In the genomic region with DNA sequence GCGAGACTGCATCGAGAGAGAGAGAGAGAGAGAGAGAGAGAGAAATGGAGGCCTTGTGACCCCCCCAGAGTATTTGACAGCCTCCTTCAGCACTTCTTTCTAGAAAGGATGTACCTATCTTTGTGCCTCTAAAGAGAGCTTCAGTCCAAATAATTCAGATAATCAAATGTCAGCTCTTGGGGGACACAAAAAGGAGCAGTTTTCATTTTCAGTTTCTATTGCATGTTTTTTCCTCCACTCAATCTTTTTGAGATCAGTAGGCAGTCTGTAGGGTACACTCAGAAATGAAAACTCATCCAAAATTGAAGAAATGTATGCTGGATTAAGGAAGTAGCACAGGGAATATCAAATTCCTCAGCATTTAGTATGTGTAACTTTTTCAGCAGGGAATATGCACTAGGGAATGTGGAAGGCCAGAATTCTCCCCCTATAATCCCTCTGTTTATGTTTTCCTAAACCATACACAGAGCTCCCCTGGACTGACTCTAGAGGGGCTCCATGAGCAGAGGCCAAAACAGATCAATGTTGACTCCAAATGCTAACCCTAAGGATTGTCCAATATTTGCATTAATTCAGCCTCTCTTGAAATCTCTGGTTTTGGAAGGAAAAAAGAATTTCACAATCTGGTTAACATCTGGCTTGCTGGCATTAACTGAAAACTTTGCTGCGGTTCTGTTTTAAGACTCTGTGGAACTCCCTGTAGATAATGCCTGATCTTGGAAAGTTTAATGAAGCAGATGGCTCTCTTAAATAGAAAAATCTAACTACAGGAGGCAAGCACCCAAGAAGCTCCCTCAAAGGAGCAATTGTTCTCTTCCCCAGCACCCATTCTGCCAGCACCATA, we compare ENCODE assay signal across 17 cellular contexts.
DNase-seq lines count a peak whose midpoint lies in the region; ATAC-seq and TF ChIP-seq lines count a peak whose summit lies in the region.
"Had no signal": no experiment of that assay in that cellular context is flagged by ENCODE, and none has a peak within 500 bp of the region (broad histone marks: within the 10 kb centered on the region; RNA-seq: fewer than 3 reads in every experiment).

No MANE protein-coding gene starts in this region.

- no peaks in the 10 kb centered on the region for H3K4me1 ChIP-seq in right atrium auricular region
- H3K4me1 ChIP-seq: body of pancreas, right lobe of liver had no signal

- H3K27ac Mint-ChIP-seq in activated CD8-positive, alpha-beta T cell treated with anti-CD3 and anti-CD28 coated beads for 36 hours: no peak overlapping the region
- H3K27ac Mint-ChIP-seq in activated CD4-positive, alpha-beta memory T cell treated with anti-CD3 and anti-CD28 coated beads for 36 hours: no peak overlapping the region
- H3K27ac Mint-ChIP-seq: CD4-positive, alpha-beta T cell had no signal

- no peaks in the 10 kb centered on the region for H3K36me3 Mint-ChIP-seq in activated CD8-positive, alpha-beta T cell treated with anti-CD3 and anti-CD28 coated beads for 36 hours (ENCODE audit: low read depth)
- H3K36me3 Mint-ChIP-seq in activated CD4-positive, alpha-beta memory T cell treated with anti-CD3 and anti-CD28 coated beads for 36 hours: no peaks in the 10 kb centered on the region

- H3K27me3 Mint-ChIP-seq in activated CD8-positive, alpha-beta T cell treated with anti-CD3 and anti-CD28 coated beads for 36 hours: peaks cover 20% of the 10 kb centered on the region
- peaks cover 13% of the 10 kb centered on the region for H3K27me3 Mint-ChIP-seq in activated CD4-positive, alpha-beta memory T cell treated with anti-CD3 and anti-CD28 coated beads for 36 hours

- intact Hi-C loops in Right ventricle myocardium inferior (cut with DNase I): no loop called here
- intact Hi-C loops in activated CD8-positive, alpha-beta T cell treated with anti-CD3 and anti-CD28 coated beads for 36 hours (cut with micrococcal nuclease): loop anchor here (10.0 kb wide), 1 partner anchor 57 kb away; no protein-coding TSS in a partner anchor
- intact Hi-C loops in activated CD4-positive, alpha-beta memory T cell treated with anti-CD3 and anti-CD28 coated beads for 36 hours (cut with micrococcal nuclease): no loop called here

- H3K4me1 Mint-ChIP-seq in activated CD8-positive, alpha-beta T cell treated with anti-CD3 and anti-CD28 coated beads for 36 hours (ENCODE audit: low read depth): no peaks in the 10 kb centered on the region
- H3K4me1 Mint-ChIP-seq in activated CD4-positive, alpha-beta memory T cell treated with anti-CD3 and anti-CD28 coated beads for 36 hours (ENCODE audit: low read depth): no peaks in the 10 kb centered on the region

- POLR2A ChIA-PET in activated CD8-positive, alpha-beta T cell treated with anti-CD3 and anti-CD28 coated beads for 36 hours (lab: Charles Lee): no interaction called here
- POLR2A ChIA-PET in activated CD4-positive, alpha-beta memory T cell treated with anti-CD3 and anti-CD28 coated beads for 36 hours (lab: Charles Lee): no interaction called here

- no peaks in the 10 kb centered on the region for H3K36me3 ChIP-seq in right atrium auricular region
- H3K36me3 ChIP-seq: right lobe of liver, thoracic aorta had no signal

- H3K9me3 ChIP-seq in right atrium auricular region: no peaks in the 10 kb centered on the region
- H3K9me3 ChIP-seq: body of pancreas, right lobe of liver, thoracic aorta had no signal

- H3K9me3 Mint-ChIP-seq in activated CD8-positive, alpha-beta T cell treated with anti-CD3 and anti-CD28 coated beads for 36 hours: no peaks in the 10 kb centered on the region
- H3K9me3 Mint-ChIP-seq in activated CD4-positive, alpha-beta memory T cell treated with anti-CD3 and anti-CD28 coated beads for 36 hours: no peaks in the 10 kb centered on the region
- H3K9me3 Mint-ChIP-seq: CD4-positive, alpha-beta T cell had no signal

- DNase-seq in Right ventricle myocardium inferior (ENCODE audit: missing footprints) (no peak), right atrium auricular region (ENCODE audit: low spot score) (no peak), choroid plexus epithelial cell (ENCODE audit: low read depth) (peak; percentile 2), inferior parietal cortex (ENCODE audit: extremely low spot score) (peak; percentile 29), kidney glomerular epithelial cell (lab: John Stamatoyannopoulos, UW) (no peak)
- DNase-seq in activated CD8-positive, alpha-beta T cell treated with anti-CD3 and anti-CD28 coated beads for 36 hours: no peak
- DNase-seq in activated CD4-positive, alpha-beta memory T cell treated with anti-CD3 and anti-CD28 coated beads for 36 hours: no peak
- DNase-seq: activated CD4-positive, CD25-positive, alpha-beta regulatory T cell treated with anti-CD3 and anti-CD28 coated beads, Interleukin-2, amount 50 U/mL, for 72 hours; activated naive CD4-positive, alpha-beta T cell; body of pancreas; CD4-positive, alpha-beta T cell; mammary epithelial cell; NCI-H1105 treated with DMSO at 0.1 percent for 48 hours; NK-92 treated with Interleukin-12 subunit alpha and Interleukin-12 subunit beta, amount 100 ng/mL, for 24 hours; right lobe of liver had no signal

- H3K27me3 ChIP-seq in right atrium auricular region: no peaks in the 10 kb centered on the region
- H3K27me3 ChIP-seq: body of pancreas, right lobe of liver had no signal

- TF ChIP-seq CTCF in right atrium auricular region (IDR thresholded peaks at IDR 0.05) (no peak), choroid plexus epithelial cell (conservative IDR thresholded peaks at IDR 0.05; ENCODE audit: low read depth, low read length) (no peak)
- no peak for TF ChIP-seq CTCF in activated CD8-positive, alpha-beta T cell treated with anti-CD3 and anti-CD28 coated beads for 36 hours (IDR thresholded peaks at IDR 0.05)

- ATAC-seq in Right ventricle myocardium inferior: peak; percentile 91
- ATAC-seq in activated CD8-positive, alpha-beta T cell treated with anti-CD3 and anti-CD28 coated beads for 36 hours: no peak
- ATAC-seq in HG02852 (IDR thresholded peaks at IDR 0.05; ENCODE audit: unreplicated experiment): no peak
- ATAC-seq: body of pancreas had no signal

- CTCF ChIA-PET in activated CD8-positive, alpha-beta T cell treated with anti-CD3 and anti-CD28 coated beads for 36 hours (lab: Charles Lee): no interaction called here
- CTCF ChIA-PET in activated CD4-positive, alpha-beta memory T cell treated with anti-CD3 and anti-CD28 coated beads for 36 hours (lab: Charles Lee): interaction anchor here (0.7 kb wide), 1 partner anchor 878 kb away, joined by 6 read pairs; no protein-coding TSS in a partner anchor

- H3K4me3 ChIP-seq in right atrium auricular region (no peak overlapping the region), choroid plexus epithelial cell (ENCODE audit: low read depth, low read length) (no peak overlapping the region)
- H3K4me3 ChIP-seq: body of pancreas, right lobe of liver, thoracic aorta had no signal

- no peak overlapping the region for H3K27ac ChIP-seq in right atrium auricular region
- H3K27ac ChIP-seq: body of pancreas, right lobe of liver, thoracic aorta had no signal

- H3K4me3 Mint-ChIP-seq in activated CD8-positive, alpha-beta T cell treated with anti-CD3 and anti-CD28 coated beads for 36 hours: no peak overlapping the region
- H3K4me3 Mint-ChIP-seq in activated CD4-positive, alpha-beta memory T cell treated with anti-CD3 and anti-CD28 coated beads for 36 hours: no peak overlapping the region
- H3K4me3 Mint-ChIP-seq: CD4-positive, alpha-beta T cell had no signal

Comparison
In these comparisons a context has a peak if more than half of its experiments do, and no peak if none do; other contexts are left out.
1. DNase-seq: peak in choroid plexus epithelial cell (single experiment) and inferior parietal cortex (single experiment); none in Right ventricle myocardium inferior (single experiment), right atrium auricular region (single experiment), kidney glomerular epithelial cell (single experiment), activated CD8-positive, alpha-beta T cell treated with anti-CD3 and anti-CD28 coated beads for 36 hours (single experiment) and activated CD4-positive, alpha-beta memory T cell treated with anti-CD3 and anti-CD28 coated beads for 36 hours (single experiment).